13 cellular contexts compared by ENCODE assay signal in genomic region chr10:124032982-124033886, GRCh38.
DNase-seq lines count a peak whose midpoint lies in the region; ATAC-seq and TF ChIP-seq lines count a peak whose summit lies in the region.
"Had no signal": no experiment of that assay in that cellular context is flagged by ENCODE, and none has a peak within 500 bp of the region (broad histone marks: within the 10 kb centered on the region; RNA-seq: fewer than 3 reads in every experiment).

No MANE protein-coding gene starts in this region.

- no peak overlapping the region for H3K4me2 ChIP-seq in neuronal stem cell (ENCODE audit: insufficient read depth, low read length, poor library complexity, severe bottlenecking)
- H3K4me2 ChIP-seq: SK-N-SH had no signal

- no peak overlapping the region for H2BK5ac ChIP-seq in neuronal stem cell (ENCODE audit: low read length)

- H3K14ac ChIP-seq in neuronal stem cell (ENCODE audit: low read length): no peak overlapping the region

- no peak overlapping the region for H2BK12ac ChIP-seq in neuronal stem cell (ENCODE audit: low read length)

- H3K4ac ChIP-seq in neuronal stem cell (ENCODE audit: low read length): no peak overlapping the region

- TF ChIP-seq CTCF in Peyer's patch (IDR thresholded peaks at IDR 0.05) (no peak), psoas muscle (IDR thresholded peaks at IDR 0.05) (no peak)

- 58 to 73% (median 60%) methylated on average over 15 of the region's 15 CpGs for WGBS in psoas muscle, 3 donors
- WGBS in neuronal stem cell (ENCODE audit: extremely low coverage in 2 of 2, insufficient read length in 2 of 2, insufficient replicate concordance in 1 of 2), 2 donors: no CpG with 5 or more reads among the region's 15 CpGs

- H3K36me3 ChIP-seq in Peyer's patch (peaks cover 0 to 6% (median 0%) of the 10 kb centered on the region in 3 donors), psoas muscle (ENCODE audit: insufficient read depth in 1 of 2, low read depth in 1 of 2) (peaks cover 0 to 16% of the 10 kb centered on the region in 2 donors), neuronal stem cell (replicated peaks in 1 of 2; ENCODE audit: control insufficient read depth in 2 of 2, insufficient read depth in 2 of 2, low read length in 2 of 2) (peaks cover 0 to 20% of the 10 kb centered on the region in 2 donors)

- H3K27ac ChIP-seq in Peyer's patch (peak overlapping the region in 3 of 4 donors; percentile 36 to 88 (median 44)), psoas muscle (no peak overlapping the region), neuronal stem cell (replicated peaks; ENCODE audit: low read length) (no peak overlapping the region)
- H3K27ac ChIP-seq: parathyroid adenoma had no signal

- H3K4me1 ChIP-seq in Peyer's patch (peaks cover 0 to 20% (median 13%) of the 10 kb centered on the region in 4 donors), psoas muscle (no peaks in the 10 kb centered on the region), neuronal stem cell (ENCODE audit: control insufficient read depth in 2 of 2, insufficient read depth in 1 of 2, low read depth in 1 of 2, low read length in 2 of 2) (peaks cover 2 to 8% of the 10 kb centered on the region in 2 donors)
- H3K4me1 ChIP-seq: parathyroid adenoma had no signal

- H2BK15ac ChIP-seq in neuronal stem cell (ENCODE audit: low read length): no peak overlapping the region

- no peak overlapping the region for H3K23ac ChIP-seq in neuronal stem cell (ENCODE audit: low read depth, low read length, poor library complexity)

- no peak overlapping the region for H2AFZ ChIP-seq in neuronal stem cell (ENCODE audit: low read length)
- H2AFZ ChIP-seq: parathyroid adenoma had no signal

- peak; percentile 26 to 71 (median 52) for ATAC-seq in psoas muscle
- ATAC-seq: activated CD8-positive, alpha-beta T cell treated with anti-CD3 and anti-CD28 coated beads for 36 hours had no signal

- no peak overlapping the region for H4K91ac ChIP-seq in neuronal stem cell (ENCODE audit: low read depth, low read length, poor library complexity)

- H3K27me3 ChIP-seq in Peyer's patch (no peaks in the 10 kb centered on the region), psoas muscle (ENCODE audit: insufficient read depth in 3 of 3, low read length in 2 of 3) (no peaks in the 10 kb centered on the region), neuronal stem cell (ENCODE audit: control insufficient read depth in 3 of 3, insufficient read depth in 3 of 3, low read depth in 1 of 3, low read length in 3 of 3) (no peaks in the 10 kb centered on the region)

- no peaks in the 10 kb centered on the region for H3K9me3 ChIP-seq in Peyer's patch
- H3K9me3 ChIP-seq in psoas muscle: no peaks in the 10 kb centered on the region
- H3K9me3 ChIP-seq in neuronal stem cell (replicated peaks in 1 of 2; ENCODE audit: control insufficient read depth in 2 of 2, insufficient read depth in 1 of 2, low read depth in 1 of 2, low read length in 2 of 2): no peaks in the 10 kb centered on the region
- H3K9me3 ChIP-seq: SK-N-SH had no signal

- H4K8ac ChIP-seq in neuronal stem cell (ENCODE audit: low read depth, low read length): no peak overlapping the region

- no peak for TF ChIP-seq POLR2A in Peyer's patch (IDR thresholded peaks at IDR 0.05)

- no peak overlapping the region for H3K9ac ChIP-seq in neuronal stem cell (ENCODE audit: low read depth, low read length, poor library complexity)
- H3K9ac ChIP-seq: parathyroid adenoma, SK-N-SH had no signal

- H2BK120ac ChIP-seq in neuronal stem cell (ENCODE audit: low read depth, low read length): no peak overlapping the region

- intact Hi-C loops in psoas muscle (cut with DNase I): no loop called here

- no peaks in the 10 kb centered on the region for H3K79me1 ChIP-seq in neuronal stem cell (ENCODE audit: low read depth, low read length)

- peak; percentile 75 for DNase-seq in Daoy (ENCODE audit: low read depth)
- DNase-seq in Peyer's patch: no peak
- peak; percentile 59 for DNase-seq in fibroblast of gingiva (ENCODE audit: low read depth)
- no peak for DNase-seq in psoas muscle
- no peak for DNase-seq in neuronal stem cell (ENCODE audit: low spot score)
- DNase-seq in midbrain (lab: John Stamatoyannopoulos, UW): no peak
- no peak for DNase-seq in NCI-H82 (lab: John Stamatoyannopoulos, UW)
- no peak for DNase-seq in DMS53 treated with DMSO at 0.1 percent for 48 hours (lab: John Stamatoyannopoulos, UW; ENCODE audit: unreplicated experiment)
- DNase-seq: activated CD8-positive, alpha-beta T cell treated with anti-CD3 and anti-CD28 coated beads for 36 hours; COR-L47; NCI-H1105 treated with DMSO at 0.1 percent for 48 hours had no signal

- no peak overlapping the region for H3K18ac ChIP-seq in neuronal stem cell (ENCODE audit: low read length)

- no peak overlapping the region for H3K4me3 ChIP-seq in Peyer's patch
- H3K4me3 ChIP-seq in psoas muscle: no peak overlapping the region
- no peak overlapping the region for H3K4me3 ChIP-seq in neuronal stem cell (ENCODE audit: low read length in 2 of 2)

- H2AK5ac ChIP-seq in neuronal stem cell (ENCODE audit: low read depth, low read length): no peak overlapping the region

Comparison
In these comparisons a context has a peak if more than half of its experiments do, and no peak if none do; other contexts are left out.
1. DNase-seq: peak in Daoy (single experiment) and fibroblast of gingiva (single experiment); none in Peyer's patch (0 of 3), psoas muscle (0 of 2), neuronal stem cell (single experiment), midbrain (single experiment), NCI-H82 (single experiment) and DMS53 treated with DMSO at 0.1 percent for 48 hours (single experiment).
2. H3K27ac ChIP-seq: peak in Peyer's patch (3 of 4); none in psoas muscle (single experiment) and neuronal stem cell (single experiment).